ENCODE assay signal across 8 cellular contexts in genomic region chr17:36591434-36592315, GRCh38. TPM values are rescaled to one million over a fixed set of nuclear protein-coding genes. Genes with fewer than 3 reads are reported as not detected.
A peak's percentile ranks its signal among the peaks of the same experiment; 100 is the strongest.
DNase-seq lines count a peak whose midpoint lies in the region; ATAC-seq and TF ChIP-seq lines count a peak whose summit lies in the region.

Gene DHRS11, plus strand, starts transcription at chr17:36591879. Its CDS starts 131 bp downstream, at chr17:36592010.

- ATAC-seq in GM18519 (IDR thresholded peaks at IDR 0.05; ENCODE audit: low FRiP score, unreplicated experiment) = peak; percentile 42
- ATAC-seq in HG03039 (IDR thresholded peaks at IDR 0.05; ENCODE audit: unreplicated experiment) = peak; percentile 82

- TF ChIP-seq CTCF in 22Rv1 (IDR thresholded peaks at IDR 0.05) = no peak

- DNase-seq in NCI-H2227 treated with DMSO at 0.1 percent for 48 hours (lab: John Stamatoyannopoulos, UW) = peak; percentile 39
- peak; percentile 59 for DNase-seq in activated CD4-positive, alpha-beta T cell treated with anti-CD3 and anti-CD28 coated beads for 1 hour
- peak; percentile 93 for DNase-seq in cerebellum (ENCODE audit: low spot score)
- peak; percentile 53 for DNase-seq in kidney glomerular epithelial cell (lab: John Stamatoyannopoulos, UW)
- DNase-seq in stimulated activated CD4-positive, alpha-beta T cell treated with anti-CD3 and anti-CD28 coated beads, Interleukin-15, amount 100 ng/mL, for 24 hours = peak; percentile 90

- peak within 1 kb of the TSS; percentile 71 for H3K27ac ChIP-seq in 22Rv1

RNA-seq across cellular contexts. Expression of gene DHRS11, which starts in this region (rescaled TPM):
- 11.4 TPM for total RNA-seq in cerebellum

Comparison
In these comparisons a context has a peak if more than half of its experiments do, and no peak if none do; other contexts are left out.
1. Peak in every context shown above with its lines: DNase-seq, ATAC-seq and H3K27ac ChIP-seq.
2. DNase-seq: peak in every context shown above with its lines; median percentile 93 in cerebellum; 90 in stimulated activated CD4-positive, alpha-beta T cell treated with anti-CD3 and anti-CD28 coated beads, Interleukin-15, amount 100 ng/mL, for 24 hours; 59 in activated CD4-positive, alpha-beta T cell treated with anti-CD3 and anti-CD28 coated beads for 1 hour; 53 in kidney glomerular epithelial cell; 39 in NCI-H2227 treated with DMSO at 0.1 percent for 48 hours.